ENCODE assay signal across 7 cellular contexts in genomic region chrY:26670360-26671077, GRCh38.
DNase-seq lines count a peak whose midpoint lies in the region; ATAC-seq and FAIRE-seq lines count a peak whose summit lies in the region.
"Not testable (repeated sequence)": the region's sequence is repeated elsewhere in the genome, so short reads cannot be mapped to it uniquely, and the experiment has no call there.

No MANE protein-coding gene starts in this region.

- peaks cover 43% of the 10 kb centered on the region for H3K9me3 Mint-ChIP-seq in activated T-helper 2 cell treated with anti-CD3 and anti-CD28 coated beads, Interferon-gamma antibody, Interleukin-2, Interleukin-4, amounts not matched to agents 10 μg/mL and 5 μg/mL and 100 μg/mL, durations not matched to agents 14 hours and 24 hours and 36 hours
- peaks cover 27% of the 10 kb centered on the region in 2 donors for H3K9me3 Mint-ChIP-seq in effector memory CD8-positive, alpha-beta T cell

- not testable (repeated sequence) for FAIRE-seq in small intestine (lab: Jason Lieb, UNC)

- H3K4me1 Mint-ChIP-seq in activated T-helper 2 cell treated with anti-CD3 and anti-CD28 coated beads, Interferon-gamma antibody, Interleukin-2, Interleukin-4, amounts not matched to agents 10 μg/mL and 5 μg/mL and 100 μg/mL, durations not matched to agents 14 hours and 24 hours and 36 hours (ENCODE audit: low read depth); effector memory CD8-positive, alpha-beta T cell (ENCODE audit: low read depth in 2 of 2): not testable (repeated sequence)

- H3K9me3 ChIP-seq in small intestine (ENCODE audit: control insufficient read depth, low read depth), result not testable (repeated sequence)

- H3K4me3 Mint-ChIP-seq in activated T-helper 2 cell treated with anti-CD3 and anti-CD28 coated beads, Interferon-gamma antibody, Interleukin-2, Interleukin-4, amounts not matched to agents 10 μg/mL and 5 μg/mL and 100 μg/mL, durations not matched to agents 14 hours and 24 hours and 36 hours (ENCODE audit: low read depth); effector memory CD8-positive, alpha-beta T cell: not testable (repeated sequence)

- not testable (repeated sequence) for H3K4me3 ChIP-seq in small intestine (ENCODE audit: low read depth in 1 of 2, low read length in 2 of 2)

- intact Hi-C loops in activated T-helper 2 cell treated with anti-CD3 and anti-CD28 coated beads, Interferon-gamma antibody, Interleukin-2, Interleukin-4, amounts not matched to agents 10 μg/mL and 5 μg/mL and 100 μg/mL, durations not matched to agents 14 hours and 24 hours and 36 hours (cut with micrococcal nuclease), result not testable (repeated sequence)

- H3K36me3 ChIP-seq in small intestine (ENCODE audit: control insufficient read depth in 2 of 2, insufficient read depth in 2 of 2, low read length in 2 of 2), result not testable (repeated sequence)

- not testable (repeated sequence) for H3K4me1 ChIP-seq in small intestine (ENCODE audit: control insufficient read depth in 2 of 2, insufficient read depth in 1 of 2, low read depth in 1 of 2, low read length in 1 of 2)

- peak; percentile 33 for ATAC-seq in HG02678 (IDR thresholded peaks at IDR 0.05; ENCODE audit: unreplicated experiment)
- not testable (repeated sequence) for ATAC-seq in effector memory CD8-positive, alpha-beta T cell (replicated peaks)

- H3K27me3 ChIP-seq in small intestine (ENCODE audit: control insufficient read depth in 2 of 2, insufficient read depth in 2 of 2, low read length in 2 of 2), result not testable (repeated sequence)

- DNase-seq in GM03348 (ENCODE audit: low spot score) (peak; percentile 23), T-helper 2 cell (peak in 3 of 5 experiments; percentile 13 to 14 (median 14)), iPS-NIHi11 (ENCODE audit: low spot score) (peak; percentile 6), small intestine (peak; percentile 40)
- peak; percentile 36 for DNase-seq in activated T-helper 2 cell treated with anti-CD3 and anti-CD28 coated beads, Interferon-gamma antibody, Interleukin-2, Interleukin-4, amounts not matched to agents 10 μg/mL and 5 μg/mL and 100 μg/mL, durations not matched to agents 14 hours and 24 hours and 36 hours (ENCODE audit: low spot score)
- DNase-seq in effector memory CD8-positive, alpha-beta T cell, result peak; percentile 5 to 25 (median 8)

- WGBS in small intestine, 3 donors, result 68 to 79% (median 75%) methylated on average over 19 of the region's 19 CpGs

- H3K27me3 Mint-ChIP-seq in activated T-helper 2 cell treated with anti-CD3 and anti-CD28 coated beads, Interferon-gamma antibody, Interleukin-2, Interleukin-4, amounts not matched to agents 10 μg/mL and 5 μg/mL and 100 μg/mL, durations not matched to agents 14 hours and 24 hours and 36 hours (ENCODE audit: low read depth); effector memory CD8-positive, alpha-beta T cell: not testable (repeated sequence)

- H3K27ac Mint-ChIP-seq in activated T-helper 2 cell treated with anti-CD3 and anti-CD28 coated beads, Interferon-gamma antibody, Interleukin-2, Interleukin-4, amounts not matched to agents 10 μg/mL and 5 μg/mL and 100 μg/mL, durations not matched to agents 14 hours and 24 hours and 36 hours; effector memory CD8-positive, alpha-beta T cell: not testable (repeated sequence)

- peaks cover 18% of the 10 kb centered on the region for H3K36me3 Mint-ChIP-seq in activated T-helper 2 cell treated with anti-CD3 and anti-CD28 coated beads, Interferon-gamma antibody, Interleukin-2, Interleukin-4, amounts not matched to agents 10 μg/mL and 5 μg/mL and 100 μg/mL, durations not matched to agents 14 hours and 24 hours and 36 hours (ENCODE audit: low read depth)
- H3K36me3 Mint-ChIP-seq in effector memory CD8-positive, alpha-beta T cell (ENCODE audit: insufficient read depth), result not testable (repeated sequence)

- H3K27ac ChIP-seq in small intestine (ENCODE audit: low read depth in 1 of 2, low read length in 1 of 2), result not testable (repeated sequence)
